8 cellular contexts compared by ENCODE assay signal in genomic region chr3:128725932-128726690, GRCh38. TPM values are rescaled to one million over a fixed set of nuclear protein-coding genes. Genes with fewer than 3 reads are reported as not detected.
DNase-seq lines count a peak whose midpoint lies in the region; ATAC-seq and TF ChIP-seq lines count a peak whose summit lies in the region.

TSS of gene RAB7A (plus strand) at chr3:128726183. CDS start at chr3:128795368, 69,185 bp downstream.

- TF ChIP-seq CTCF in GM12875 (IDR thresholded peaks at IDR 0.05; ENCODE audit: borderline replicate concordance, insufficient read depth, low read depth, low read length) (no peak), cardiac muscle cell (IDR thresholded peaks at IDR 0.05; ENCODE audit: low read depth, low read length) (no peak), transverse colon (IDR thresholded peaks at IDR 0.05) (no peak)

- H2BK120ac ChIP-seq in trophoblast cell (ENCODE audit: insufficient read depth, low read length, poor library complexity), result peak within 1 kb of the TSS; percentile 58

- peak within 1 kb of the TSS; percentile 92 for H3K18ac ChIP-seq in trophoblast cell (ENCODE audit: low read length)

- H3K27me3 ChIP-seq in adipocyte (replicated peaks; ENCODE audit: control insufficient read depth, insufficient read depth, low read length) (no peaks in the 10 kb centered on the region), cardiac muscle cell (no peaks in the 10 kb centered on the region), trophoblast cell (ENCODE audit: insufficient read depth, low read length) (no peaks in the 10 kb centered on the region), transverse colon (no peaks in the 10 kb centered on the region)

- H3K9me3 ChIP-seq in adipocyte (ENCODE audit: control insufficient read depth, low read length), result no peaks in the 10 kb centered on the region
- H3K9me3 ChIP-seq in cardiac muscle cell (ENCODE audit: low read depth), result no peaks in the 10 kb centered on the region
- H3K9me3 ChIP-seq in trophoblast cell (ENCODE audit: insufficient read depth, low read depth, low read length), result no peaks in the 10 kb centered on the region
- H3K9me3 ChIP-seq in transverse colon, result no peaks in the 10 kb centered on the region

- peak within 1 kb of the TSS; percentile 97 for H3K9ac ChIP-seq in adipocyte (ENCODE audit: low read length)
- peak within 1 kb of the TSS; percentile 95 for H3K9ac ChIP-seq in trophoblast cell (ENCODE audit: low read length)

- H3K4me3 ChIP-seq in GM12875 (ENCODE audit: low read depth, low read length) (peak within 1 kb of the TSS; percentile 95), adipocyte (ENCODE audit: low read length) (peak within 1 kb of the TSS; percentile 91), cardiac muscle cell (peak within 1 kb of the TSS; percentile 93), trophoblast cell (ENCODE audit: low read depth, low read length) (peak within 1 kb of the TSS; percentile 99), transverse colon (peak within 1 kb of the TSS; percentile 82 to 99 (median 88))

- DNase-seq in NCI-H1436 (lab: John Stamatoyannopoulos, UW) (peak; percentile 99), T follicular helper cell (ENCODE audit: low read depth) (peak; percentile 96), adipocyte (ENCODE audit: low read depth) (peak; percentile 99), cardiac muscle cell (ENCODE audit: low read depth in 1 of 2, low spot score in 1 of 2) (peak; percentile 98 to 99), trophoblast cell (peak; percentile 98 to 99), transverse colon (peak; percentile 98)

- peak within 1 kb of the TSS; percentile 95 for H4K91ac ChIP-seq in trophoblast cell (ENCODE audit: low read depth, low read length)

- in situ Hi-C loops in transverse colon (cut with MboI; ENCODE audit: low pct_ligation_motif_present in 1 of 4, low pct_unique_long_range_greater_than_20kb in 1 of 4, low sequenced_read_pairs in 3 of 4), result no loop called here

- H3K79me2 ChIP-seq in trophoblast cell (ENCODE audit: control insufficient read depth, insufficient read depth, low read length, poor library complexity), result peaks cover 20% of the 10 kb centered on the region

- peak within 1 kb of the TSS; percentile 72 for H2AFZ ChIP-seq in trophoblast cell (ENCODE audit: insufficient read depth, low read length, poor library complexity)

- peaks cover 37% of the 10 kb centered on the region for H3K4me1 ChIP-seq in adipocyte (ENCODE audit: control insufficient read depth, insufficient read depth, low read length)
- H3K4me1 ChIP-seq in cardiac muscle cell (ENCODE audit: low read depth), result peaks cover 23% of the 10 kb centered on the region
- peaks cover 0 to 5% of the 10 kb centered on the region in 2 experiments for H3K4me1 ChIP-seq in trophoblast cell (ENCODE audit: control insufficient read depth in 1 of 2, insufficient read depth in 2 of 2, low read length in 2 of 2)
- H3K4me1 ChIP-seq in transverse colon, result peaks cover 12 to 41% (median 27%) of the 10 kb centered on the region in 4 donors

- H2BK5ac ChIP-seq in trophoblast cell (ENCODE audit: low read depth, low read length, poor library complexity), result peak within 1 kb of the TSS; percentile 73

- H3K79me1 ChIP-seq in trophoblast cell (ENCODE audit: low read length), result peaks cover 7% of the 10 kb centered on the region

- peak; percentile 95 for ATAC-seq in HG02798 (IDR thresholded peaks at IDR 0.05; ENCODE audit: poor library complexity, unreplicated experiment)

- TF ChIP-seq POLR2A in transverse colon (IDR thresholded peaks at IDR 0.05), result peak; percentile 94

- peak within 1 kb of the TSS; percentile 95 for H3K4ac ChIP-seq in trophoblast cell (ENCODE audit: low read depth, low read length)

- WGBS in trophoblast cell (ENCODE audit: extremely low coverage, insufficient coverage, insufficient read length), result no CpG with 5 or more reads among the region's 71 CpGs
- 0% methylated on average over 54 of the region's 71 CpGs; no CpG with 5 or more reads in 1 of the 2 donors for WGBS in transverse colon (ENCODE audit: low coverage in 1 of 2), 2 donors

- H3K36me3 ChIP-seq in adipocyte (ENCODE audit: control insufficient read depth, insufficient read depth, low read length, severe bottlenecking) (no peaks in the 10 kb centered on the region), cardiac muscle cell (no peaks in the 10 kb centered on the region), trophoblast cell (ENCODE audit: control insufficient read depth in 1 of 2, insufficient read depth in 2 of 2, low read length in 2 of 2) (no peaks in the 10 kb centered on the region), transverse colon (no peaks in the 10 kb centered on the region)

- H3K23ac ChIP-seq in trophoblast cell (ENCODE audit: low read length), result no peak within 1 kb of the TSS

- intact Hi-C loops in transverse colon (cut with DNase I; ENCODE audit: low total_unique reads), result loop anchor here (10.0 kb wide), 1 partner anchor 59 kb away; no protein-coding TSS in a partner anchor

- H2AK5ac ChIP-seq in trophoblast cell (ENCODE audit: low read length), result peak within 1 kb of the TSS; percentile 98

- H4K12ac ChIP-seq in trophoblast cell (ENCODE audit: low read depth, low read length), result peak within 1 kb of the TSS; percentile 81

- peak within 1 kb of the TSS; percentile 99 for H3K27ac ChIP-seq in cardiac muscle cell
- H3K27ac ChIP-seq in trophoblast cell (ENCODE audit: low read depth, low read length), result peak within 1 kb of the TSS; percentile 66
- H3K27ac ChIP-seq in transverse colon, result peak within 1 kb of the TSS; percentile 92 to 99 (median 94)

- H3K4me2 ChIP-seq in trophoblast cell (ENCODE audit: low read length), result peak within 1 kb of the TSS; percentile 70

- peak within 1 kb of the TSS; percentile 96 for H3K14ac ChIP-seq in trophoblast cell (ENCODE audit: low read length)

- H2BK12ac ChIP-seq in trophoblast cell (ENCODE audit: low read length), result no peak within 1 kb of the TSS

- peak within 1 kb of the TSS; percentile 90 for H4K8ac ChIP-seq in trophoblast cell (ENCODE audit: low read depth, low read length)

- TF ChIP-seq EP300 in transverse colon (IDR thresholded peaks at IDR 0.05; ENCODE audit: low read depth), result peak; percentile 83

RNA-seq across cellular contexts. Expression of gene RAB7A, which starts in this region (rescaled TPM):
- total RNA-seq in cardiac muscle cell (62.3 and 68.1 TPM in 2 replicates), transverse colon (100 to 1,000 TPM in 2 of 4 donors, 10 to 100 TPM in 2; 45.0 to 121 (median 101) TPM)
- 189 TPM in 2 replicates for polyA plus RNA-seq in cardiac muscle cell
- polyA plus RNA-seq in trophoblast cell (2013), result 236 and 247 TPM in 2 replicates

Comparison
In these comparisons a context has a peak if more than half of its experiments do, and no peak if none do; other contexts are left out.
1. Peak in every context shown above with its lines: DNase-seq, ATAC-seq, H3K4me3 ChIP-seq and H3K27ac ChIP-seq.